Comparison of ENCODE assay signal across 31 cellular contexts in genomic region chr9:90861380-90861779, GRCh38. TPM values are rescaled to one million over a fixed set of nuclear protein-coding genes. Genes with fewer than 3 reads are reported as not detected.
"Had no signal": no experiment of that assay in that cellular context is flagged by ENCODE, and none has a peak within 500 bp of the region (broad histone marks: within the 10 kb centered on the region; RNA-seq: fewer than 3 reads in every experiment).

No MANE protein-coding gene starts in this region.

- H3K9ac ChIP-seq: SK-N-SH had no signal

- H3K4me1 ChIP-seq: ascending aorta, SJSA1 had no signal

- H3K27me3 Mint-ChIP-seq: activated CD4-positive, alpha-beta T cell treated with anti-CD3 and anti-CD28 coated beads for 36 hours; activated naive CD4-positive, alpha-beta T cell treated with anti-CD3 and anti-CD28 coated beads, Interleukin-2, amount 50 U/mL, for 24 hours had no signal

- H3K4me3 Mint-ChIP-seq: activated CD4-positive, alpha-beta T cell treated with anti-CD3 and anti-CD28 coated beads for 36 hours; activated CD4-positive, alpha-beta T cell treated with anti-CD3 and anti-CD28 coated beads, Interleukin-2, amount 10 ng/mL, durations not matched to agents 7 days and 5 days; activated CD8-positive, alpha-beta T cell treated with anti-CD3 and anti-CD28 coated beads, Interleukin-2, amount 10 ng/mL, durations not matched to agents 7 days and 5 days; activated naive CD4-positive, alpha-beta T cell treated with anti-CD3 and anti-CD28 coated beads, Interleukin-2, amount 50 U/mL, for 24 hours; activated naive CD8-positive, alpha-beta T cell treated with anti-CD3 and anti-CD28 coated beads, Interleukin-2, amount 10 ng/mL, durations not matched to agents 7 days and 5 days; activated T-cell treated with anti-CD3 and anti-CD28 coated beads, Interleukin-2, amount 50 U/mL, for 24 hours; T-helper 1 cell treated with Interleukin-12 subunit alpha and Interleukin-12 subunit beta and Interleukin-4 antibody, amounts not matched to agents 30 μg/mL and 1 μg/mL, for 36 hours; T-helper 2 cell treated with Interferon-gamma antibody and Interleukin-4, amounts not matched to agents 5 μg/mL and 100 μg/mL, for 36 hours had no signal

- H3K9me3 Mint-ChIP-seq: activated CD4-positive, alpha-beta T cell treated with anti-CD3 and anti-CD28 coated beads, Interleukin-2, amount 10 ng/mL, durations not matched to agents 7 days and 5 days; activated naive CD4-positive, alpha-beta T cell treated with anti-CD3 and anti-CD28 coated beads, Interleukin-2, amount 50 U/mL, for 24 hours; activated naive CD8-positive, alpha-beta T cell treated with anti-CD3 and anti-CD28 coated beads, Interleukin-2, amount 10 ng/mL, durations not matched to agents 7 days and 5 days; activated T-cell treated with anti-CD3 and anti-CD28 coated beads, Interleukin-2, amount 50 U/mL, for 24 hours; activated T-helper 2 cell treated with anti-CD3 and anti-CD28 coated beads, Interferon-gamma antibody, Interleukin-2, Interleukin-4, amounts not matched to agents 10 μg/mL and 5 μg/mL and 100 μg/mL, durations not matched to agents 14 hours and 24 hours and 36 hours; T-helper 1 cell treated with Interleukin-12 subunit alpha and Interleukin-12 subunit beta and Interleukin-4 antibody, amounts not matched to agents 30 μg/mL and 1 μg/mL, for 36 hours; T-helper 2 cell treated with Interferon-gamma antibody and Interleukin-4, amounts not matched to agents 5 μg/mL and 100 μg/mL, for 36 hours had no signal

- H3K27ac ChIP-seq: ascending aorta, cardiac muscle cell, SJSA1 had no signal

- H3K4me3 ChIP-seq: ascending aorta, cardiac muscle cell, Peyer's patch, SJSA1 had no signal

- H3K36me3 Mint-ChIP-seq: activated naive CD4-positive, alpha-beta T cell treated with anti-CD3 and anti-CD28 coated beads, Interleukin-2, amount 50 U/mL, for 24 hours; activated naive CD8-positive, alpha-beta T cell treated with anti-CD3 and anti-CD28 coated beads, Interleukin-2, amount 10 ng/mL, durations not matched to agents 7 days and 5 days had no signal

- DNase-seq: activated CD4-positive, alpha-beta T cell treated with anti-CD3 and anti-CD28 coated beads for 36 hours; activated CD4-positive, alpha-beta T cell treated with anti-CD3 and anti-CD28 coated beads, Interleukin-2, amount 10 ng/mL, durations not matched to agents 7 days and 5 days; activated CD4-positive, alpha-beta T cell treated with anti-CD3 and anti-CD28 coated beads, Interleukin-2, amount 50 U/mL, for 48 hours; activated CD8-positive, alpha-beta T cell treated with anti-CD3 and anti-CD28 coated beads, Interleukin-2, amount 10 ng/mL, durations not matched to agents 7 days and 5 days; activated gamma-delta T cell; activated naive CD4-positive, alpha-beta T cell treated with Interleukin-2 at 50 U/mL for 16 hours; activated naive CD8-positive, alpha-beta T cell treated with anti-CD3 and anti-CD28 coated beads, Interleukin-2, amount 10 ng/mL, durations not matched to agents 7 days and 5 days; activated T-cell treated with anti-CD3 and anti-CD28 coated beads, Interleukin-2, amount 50 U/mL, for 24 hours; amygdala; NCI-H1048; NCI-H1105 treated with DMSO at 0.1 percent for 48 hours; NCI-H1436; NCI-H1694; NCI-H1930; NCI-H2081 treated with DMSO at 0.1 percent for 48 hours; NCI-H226; NCI-H446 treated with DMSO at 0.1 percent for 48 hours; NCI-H524 treated with DMSO at 0.1 percent for 48 hours; NK-92 treated with Interleukin-12 subunit alpha and Interleukin-12 subunit beta, amount 100 ng/mL, for 24 hours; PC-3; RPMI8226; SHP77 treated with DMSO at 0.1 percent for 48 hours; SK-N-SH had no signal

- H3K27ac Mint-ChIP-seq: activated CD4-positive, alpha-beta T cell treated with anti-CD3 and anti-CD28 coated beads for 36 hours; activated CD4-positive, alpha-beta T cell treated with anti-CD3 and anti-CD28 coated beads, Interleukin-2, amount 10 ng/mL, durations not matched to agents 7 days and 5 days; activated CD8-positive, alpha-beta T cell treated with anti-CD3 and anti-CD28 coated beads, Interleukin-2, amount 10 ng/mL, durations not matched to agents 7 days and 5 days; activated naive CD4-positive, alpha-beta T cell treated with anti-CD3 and anti-CD28 coated beads, Interleukin-2, amount 50 U/mL, for 24 hours; activated naive CD8-positive, alpha-beta T cell treated with anti-CD3 and anti-CD28 coated beads, Interleukin-2, amount 10 ng/mL, durations not matched to agents 7 days and 5 days; activated T-cell treated with anti-CD3 and anti-CD28 coated beads, Interleukin-2, amount 50 U/mL, for 24 hours; activated T-helper 2 cell treated with anti-CD3 and anti-CD28 coated beads, Interferon-gamma antibody, Interleukin-2, Interleukin-4, amounts not matched to agents 10 μg/mL and 5 μg/mL and 100 μg/mL, durations not matched to agents 14 hours and 24 hours and 36 hours; T-helper 1 cell treated with Interleukin-12 subunit alpha and Interleukin-12 subunit beta and Interleukin-4 antibody, amounts not matched to agents 30 μg/mL and 1 μg/mL, for 36 hours; T-helper 2 cell treated with Interferon-gamma antibody and Interleukin-4, amounts not matched to agents 5 μg/mL and 100 μg/mL, for 36 hours had no signal

- H3K9me3 ChIP-seq: ascending aorta, Peyer's patch, SJSA1, SK-N-SH had no signal

- H3K27me3 ChIP-seq: ascending aorta, cardiac muscle cell, Peyer's patch, SJSA1 had no signal

- H3K36me3 ChIP-seq: ascending aorta, cardiac muscle cell, SJSA1 had no signal

- H3K4me2 ChIP-seq: SK-N-SH had no signal

- ATAC-seq: activated CD4-positive, alpha-beta T cell treated with anti-CD3 and anti-CD28 coated beads for 36 hours; activated CD8-positive, alpha-beta T cell treated with anti-CD3 and anti-CD28 coated beads, Interleukin-2, amount 10 ng/mL, durations not matched to agents 7 days and 5 days; PC-3 had no signal

RNA-seq across cellular contexts. Expression of gene SYK, which starts 59.8 kb away (rescaled TPM):
- total RNA-seq: cardiac muscle cell, SJSA1 had no signal
